Comparison of ENCODE assay signal across 11 cellular contexts in genomic region chr1:19441048-19441447, GRCh38. TPM values are rescaled to one million over a fixed set of nuclear protein-coding genes. Genes with fewer than 3 reads are reported as not detected.
DNase-seq lines count a peak whose midpoint lies in the region; ATAC-seq and TF ChIP-seq lines count a peak whose summit lies in the region.
"Had no signal": no experiment of that assay in that cellular context is flagged by ENCODE, and none has a peak within 500 bp of the region (broad histone marks: within the 10 kb centered on the region; RNA-seq: fewer than 3 reads in every experiment).

No MANE protein-coding gene starts in this region.

- no peaks in the 10 kb centered on the region for H3K36me3 Mint-ChIP-seq in natural killer cell
- H3K36me3 Mint-ChIP-seq in natural killer cell treated with Interleukin-12 subunit alpha and Interleukin-12 subunit beta and Interleukin-15 and Interleukin-18, amount 100 ng/mL, for 72 hours: no peaks in the 10 kb centered on the region

- WGBS in aorta, 2 donors: 10 to 43% methylated on average over 6 of the region's 6 CpGs

- intact Hi-C loops in natural killer cell (cut with micrococcal nuclease) (no loop called here), aorta (cut with DNase I) (loop anchor here in 1 of 2 donors (5.0 kb wide), 2 partner anchors 39 to 41 kb away; no protein-coding TSS in a partner anchor)

- no peaks in the 10 kb centered on the region for H3K27me3 Mint-ChIP-seq in natural killer cell (ENCODE audit: low read depth in 2 of 2)
- H3K27me3 Mint-ChIP-seq in natural killer cell treated with Interleukin-12 subunit alpha and Interleukin-12 subunit beta and Interleukin-15 and Interleukin-18, amount 100 ng/mL, for 72 hours: no peaks in the 10 kb centered on the region

- H3K27me3 ChIP-seq in brain microvascular endothelial cell (replicated peaks) (no peaks in the 10 kb centered on the region), muscle layer of colon (ENCODE audit: control insufficient read depth in 1 of 2, insufficient read depth in 2 of 2, low read length in 2 of 2) (no peaks in the 10 kb centered on the region), aorta (ENCODE audit: control insufficient read depth in 1 of 2, insufficient read depth in 2 of 2, low read length in 1 of 2) (no peaks in the 10 kb centered on the region)

- no peak overlapping the region for H3K9ac ChIP-seq in muscle layer of colon (ENCODE audit: low read length)
- H3K9ac ChIP-seq: KMS-11, parathyroid adenoma had no signal

- H3K4me1 ChIP-seq in muscle layer of colon (ENCODE audit: insufficient read depth, low read length) (peaks cover 86% of the 10 kb centered on the region), aorta (ENCODE audit: control insufficient read depth in 1 of 2, insufficient read depth in 2 of 2, low read length in 2 of 2) (peaks cover 15 to 17% of the 10 kb centered on the region in 2 donors)
- H3K4me1 ChIP-seq: HAP-1 had no signal

- peak overlapping the region; percentile 77 to 87 for H3K27ac Mint-ChIP-seq in natural killer cell
- no peak overlapping the region for H3K27ac Mint-ChIP-seq in natural killer cell treated with Interleukin-12 subunit alpha and Interleukin-12 subunit beta and Interleukin-15 and Interleukin-18, amount 100 ng/mL, for 72 hours

- no peak for ATAC-seq in natural killer cell
- no peak for ATAC-seq in natural killer cell treated with Interleukin-12 subunit alpha and Interleukin-12 subunit beta and Interleukin-15 and Interleukin-18, amount 100 ng/mL, for 72 hours
- ATAC-seq in aorta (ENCODE audit: low FRiP score): no peak

- peaks cover 88 to 91% of the 10 kb centered on the region in 2 donors for H3K4me1 Mint-ChIP-seq in natural killer cell
- peaks cover 58 to 65% of the 10 kb centered on the region in 2 donors for H3K4me1 Mint-ChIP-seq in natural killer cell treated with Interleukin-12 subunit alpha and Interleukin-12 subunit beta and Interleukin-15 and Interleukin-18, amount 100 ng/mL, for 72 hours (ENCODE audit: low read depth in 2 of 2)

- H3K9me3 ChIP-seq in muscle layer of colon (ENCODE audit: low read length) (no peaks in the 10 kb centered on the region), aorta (ENCODE audit: control insufficient read depth, low read length) (no peaks in the 10 kb centered on the region)
- H3K9me3 ChIP-seq: HAP-1 had no signal

- H3K9me3 Mint-ChIP-seq in natural killer cell: no peaks in the 10 kb centered on the region
- H3K9me3 Mint-ChIP-seq in natural killer cell treated with Interleukin-12 subunit alpha and Interleukin-12 subunit beta and Interleukin-15 and Interleukin-18, amount 100 ng/mL, for 72 hours: no peaks in the 10 kb centered on the region

- no peak overlapping the region for H3K4me3 Mint-ChIP-seq in natural killer cell
- no peak overlapping the region for H3K4me3 Mint-ChIP-seq in natural killer cell treated with Interleukin-12 subunit alpha and Interleukin-12 subunit beta and Interleukin-15 and Interleukin-18, amount 100 ng/mL, for 72 hours

- no peak for DNase-seq in natural killer cell
- DNase-seq in natural killer cell treated with Interleukin-12 subunit alpha and Interleukin-12 subunit beta and Interleukin-15 and Interleukin-18, amount 100 ng/mL, for 72 hours (ENCODE audit: low spot score): no peak
- DNase-seq in brain microvascular endothelial cell: no peak
- peak; percentile 71 for DNase-seq in aorta
- no peak for DNase-seq in occipital lobe (lab: John Stamatoyannopoulos, UW)
- DNase-seq in NCI-H146 (lab: John Stamatoyannopoulos, UW): no peak
- DNase-seq in NCI-H187 (lab: John Stamatoyannopoulos, UW): no peak

- H3K27ac ChIP-seq in brain microvascular endothelial cell (peak overlapping the region; percentile 89), muscle layer of colon (ENCODE audit: low read depth, low read length) (peak overlapping the region; percentile 25), aorta (ENCODE audit: low read depth in 1 of 2, low read length in 2 of 2) (peak overlapping the region in 1 of 2 donors; percentile 73)
- H3K27ac ChIP-seq: KMS-11, parathyroid adenoma had no signal

- no peak for TF ChIP-seq CTCF in natural killer cell (IDR thresholded peaks at IDR 0.05)
- TF ChIP-seq CTCF in brain microvascular endothelial cell (IDR thresholded peaks at IDR 0.05; ENCODE audit: low read depth, low read length, missing control alignments): no peak

- in situ Hi-C loops in brain microvascular endothelial cell (cut with HindIII; ENCODE audit: low pct_ligation_motif_present, low sequenced_read_pairs): no loop called here

- no peak overlapping the region for H3K4me3 ChIP-seq in brain microvascular endothelial cell (ENCODE audit: low read depth, low read length)
- H3K4me3 ChIP-seq in muscle layer of colon (ENCODE audit: low read depth in 1 of 2, low read length in 2 of 2): no peak overlapping the region
- H3K4me3 ChIP-seq in aorta (ENCODE audit: low read length in 2 of 2): no peak overlapping the region
- H3K4me3 ChIP-seq: HAP-1 had no signal

- H3K36me3 ChIP-seq in brain microvascular endothelial cell (replicated peaks) (no peaks in the 10 kb centered on the region), muscle layer of colon (ENCODE audit: insufficient read depth, low read length) (no peaks in the 10 kb centered on the region), aorta (ENCODE audit: control insufficient read depth in 1 of 2, insufficient read depth in 2 of 2, low read length in 1 of 2) (no peaks in the 10 kb centered on the region)
- H3K36me3 ChIP-seq: HAP-1 had no signal

RNA-seq across cellular contexts. Expression of gene CAPZB, which starts 44.3 kb away (rescaled TPM):
- total RNA-seq in natural killer cell (100 to 1,000 TPM; 369 to 393 (median 375) TPM), aorta (100 to 1,000 TPM; 289 to 297 TPM), occipital lobe (38.4 TPM)
- total RNA-seq in natural killer cell treated with Interleukin-12 subunit alpha and Interleukin-12 subunit beta and Interleukin-15 and Interleukin-18, amount 100 ng/mL, for 72 hours: 100 to 1,000 TPM; 270 to 359 TPM
- 100 to 1,000 TPM; 230 to 254 TPM for polyA plus RNA-seq in aorta

Comparison
In these comparisons a context has a peak if more than half of its experiments do, and no peak if none do; other contexts are left out.
1. H3K27ac Mint-ChIP-seq: peak in natural killer cell (2 of 2); none in natural killer cell treated with Interleukin-12 subunit alpha and Interleukin-12 subunit beta and Interleukin-15 and Interleukin-18, amount 100 ng/mL, for 72 hours (0 of 2).
2. DNase-seq: peak in aorta (2 of 2); none in natural killer cell (single experiment), natural killer cell treated with Interleukin-12 subunit alpha and Interleukin-12 subunit beta and Interleukin-15 and Interleukin-18, amount 100 ng/mL, for 72 hours (single experiment), brain microvascular endothelial cell (single experiment), occipital lobe (single experiment), NCI-H146 (single experiment) and NCI-H187 (0 of 2).